ENCODE assay signal across 1 cellular context in genomic region chr9:592733-593132, GRCh38.
TF ChIP-seq lines count a peak whose summit lies in the region.

No MANE protein-coding gene starts in this region.

TF ChIP-seq in K562, 482 proteins besides CTCF, POLR2A, EP300 and RAD21:
- TF ChIP-seq ZNF318 (IDR thresholded peaks at IDR 0.05; ENCODE audit: borderline replicate concordance in 1 of 2, low read depth in 1 of 2) (no peak), TFE3 (CRISPR knock-in tag; IDR thresholded peaks at IDR 0.05) (peak; percentile 38; the same call in 1 of the 2 replicates), CREB3 (tag; conservative IDR thresholded peaks at IDR 0.05; ENCODE audit: low read depth) (no peak)
